17 cellular contexts compared by ENCODE assay signal in the genomic region with DNA sequence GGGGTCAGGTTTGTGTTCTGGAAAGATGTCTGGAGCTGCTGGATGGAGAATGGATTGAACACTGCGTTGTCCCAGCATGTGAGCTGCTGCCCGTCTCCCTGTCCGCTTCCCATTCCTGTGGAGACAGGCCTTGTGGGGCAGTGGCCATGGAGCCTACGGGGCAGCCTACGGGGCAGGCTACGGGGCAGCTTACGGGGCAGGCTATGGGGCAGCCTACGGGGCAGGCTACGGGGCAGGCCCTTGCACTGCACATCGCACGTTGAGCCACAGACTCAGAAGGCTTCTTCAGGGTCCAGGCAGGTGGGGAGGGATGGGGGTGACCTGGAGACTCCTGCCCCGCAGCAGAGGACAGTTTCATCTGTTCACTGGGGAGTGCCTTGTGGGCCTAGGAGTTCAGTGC. TPM values are rescaled to one million over a fixed set of nuclear protein-coding genes. Genes with fewer than 3 reads are reported as not detected.
DNase-seq lines count a peak whose midpoint lies in the region; ATAC-seq and TF ChIP-seq lines count a peak whose summit lies in the region.
"Had no signal": no experiment of that assay in that cellular context is flagged by ENCODE, and none has a peak within 500 bp of the region (broad histone marks: within the 10 kb centered on the region; RNA-seq: fewer than 3 reads in every experiment).

No MANE protein-coding gene starts in this region.

- no peak overlapping the region for H3K27ac ChIP-seq in GM23338 (ENCODE audit: low read depth)
- no peak overlapping the region for H3K27ac ChIP-seq in osteoblast (ENCODE audit: low read depth, low read length)

- no peaks in the 10 kb centered on the region for H3K4me1 Mint-ChIP-seq in GM23338
- H3K4me1 Mint-ChIP-seq in glutamatergic neuron (ENCODE audit: low read depth, unreplicated experiment) = no peaks in the 10 kb centered on the region

- no peak overlapping the region for H3K4me3 Mint-ChIP-seq in GM23338
- no peak overlapping the region for H3K4me3 Mint-ChIP-seq in glutamatergic neuron (ENCODE audit: unreplicated experiment)
- H3K4me3 Mint-ChIP-seq: CD4-positive, alpha-beta T cell had no signal

- no peak overlapping the region for H3K4me2 ChIP-seq in GM23338
- no peak overlapping the region for H3K4me2 ChIP-seq in osteoblast (ENCODE audit: insufficient read depth, low read length)

- no peak for DNase-seq in GM23338 (ENCODE audit: low spot score)
- peak; percentile 58 for DNase-seq in H7
- no peak for DNase-seq in glutamatergic neuron
- peak; percentile 36 for DNase-seq in osteoblast (ENCODE audit: insufficient read length, low spot score, missing footprints)
- DNase-seq in OCI-M1 (lab: John Stamatoyannopoulos, UW) = no peak
- DNase-seq: ACHN; BE2C; C1 segment of cervical spinal cord; Caco-2; CD4-positive, alpha-beta T cell; DMS79; GDM1 had no signal

- no peak for TF ChIP-seq CTCF in GM23338 (conservative IDR thresholded peaks at IDR 0.05; ENCODE audit: low read depth in 2 of 2)
- no peak for TF ChIP-seq CTCF in glutamatergic neuron (IDR thresholded peaks at IDR 0.05; ENCODE audit: partially characterized antibody, unreplicated experiment)
- no peak for TF ChIP-seq CTCF in osteoblast (IDR thresholded peaks at IDR 0.05; ENCODE audit: extremely low read depth, low read depth, low read length)

- no peaks in the 10 kb centered on the region for H3K9me2 ChIP-seq in GM23338 (ENCODE audit: insufficient read depth)

- H3K4me1 ChIP-seq in GM23338 (ENCODE audit: insufficient read depth) (no peaks in the 10 kb centered on the region), osteoblast (ENCODE audit: insufficient read depth, low read length) (no peaks in the 10 kb centered on the region)
- H3K4me1 ChIP-seq: BE2C, Caco-2, HAP-1 had no signal

- H3F3A ChIP-seq in GM23338 (replicated peaks; ENCODE audit: low read depth) = no peaks in the 10 kb centered on the region

- H3K36me3 Mint-ChIP-seq in GM23338 (ENCODE audit: low read depth) (peaks cover 36% of the 10 kb centered on the region), glutamatergic neuron (ENCODE audit: unreplicated experiment) (peaks cover 10% of the 10 kb centered on the region)

- H3K9me3 ChIP-seq in osteoblast (ENCODE audit: low read depth, low read length) = no peaks in the 10 kb centered on the region
- H3K9me3 ChIP-seq: BE2C, Caco-2, HAP-1 had no signal

- H3K27me3 ChIP-seq in GM23338 (ENCODE audit: insufficient read depth) = no peaks in the 10 kb centered on the region
- H3K27me3 ChIP-seq in H7 (ENCODE audit: control insufficient read depth, insufficient read depth, low read length) = no peaks in the 10 kb centered on the region
- no peaks in the 10 kb centered on the region for H3K27me3 ChIP-seq in osteoblast (ENCODE audit: insufficient read depth, low read length)
- H3K27me3 ChIP-seq: BE2C had no signal

- peaks cover 3% of the 10 kb centered on the region; the same call in 1 of the 2 replicates for H4K20me1 ChIP-seq in GM23338 (replicated peaks; ENCODE audit: insufficient read depth)
- peaks cover 19% of the 10 kb centered on the region for H4K20me1 ChIP-seq in osteoblast (ENCODE audit: insufficient read depth, low read length)

- peaks cover 4% of the 10 kb centered on the region for H3K27me3 Mint-ChIP-seq in GM23338 (ENCODE audit: insufficient read depth, low read depth, poor library complexity)
- H3K27me3 Mint-ChIP-seq in glutamatergic neuron (ENCODE audit: unreplicated experiment) = peaks cover 18% of the 10 kb centered on the region
- H3K27me3 Mint-ChIP-seq: CD4-positive, alpha-beta T cell had no signal

- H3K4me3 ChIP-seq in GM23338 = no peak overlapping the region
- H3K4me3 ChIP-seq in H7 (ENCODE audit: insufficient read depth, low read depth, low read length) = no peak overlapping the region
- H3K4me3 ChIP-seq in osteoblast (ENCODE audit: insufficient read depth, low read length) = no peak overlapping the region
- H3K4me3 ChIP-seq: HAP-1 had no signal

- H3K27ac Mint-ChIP-seq in GM23338 = 0 out of 2 replicates have a peak overlapping the region, but pooled peaks have one; percentile 21
- H3K27ac Mint-ChIP-seq in glutamatergic neuron (ENCODE audit: unreplicated experiment) = peak overlapping the region; percentile 17
- H3K27ac Mint-ChIP-seq: CD4-positive, alpha-beta T cell had no signal

- ATAC-seq in GM23338 = 0 out of 3 replicates have a peak, but pooled peaks have one; percentile 19
- no peak for ATAC-seq in GM21360 (IDR thresholded peaks at IDR 0.05; ENCODE audit: unreplicated experiment)
- no peak for ATAC-seq in GM18520 (IDR thresholded peaks at IDR 0.05; ENCODE audit: unreplicated experiment)

- H2AFZ ChIP-seq in GM23338 (no peak overlapping the region), osteoblast (ENCODE audit: low read length) (no peak overlapping the region)

- no peaks in the 10 kb centered on the region; the same call in 1 of the 2 replicates for H3K79me2 ChIP-seq in GM23338 (replicated peaks; ENCODE audit: insufficient read depth)
- no peaks in the 10 kb centered on the region for H3K79me2 ChIP-seq in osteoblast (ENCODE audit: insufficient read depth, low read length)

- H3K36me3 ChIP-seq in GM23338 (ENCODE audit: insufficient read depth) (no peaks in the 10 kb centered on the region), H7 (replicated peaks; ENCODE audit: control insufficient read depth, insufficient read depth, low read length) (peaks cover 5% of the 10 kb centered on the region), osteoblast (ENCODE audit: insufficient read depth, low read length) (peaks cover 9% of the 10 kb centered on the region)

- no peaks in the 10 kb centered on the region; the same call in 2 of the 3 replicates for H3K9me3 Mint-ChIP-seq in GM23338
- peaks cover 20% of the 10 kb centered on the region for H3K9me3 Mint-ChIP-seq in glutamatergic neuron (ENCODE audit: unreplicated experiment)
- H3K9me3 Mint-ChIP-seq: CD4-positive, alpha-beta T cell had no signal

TF ChIP-seq in GM23338, 12 proteins besides CTCF, POLR2A, EP300 and RAD21 (continues in another document):
- no peak for TF ChIP-seq EZH2phosphoT487 (IDR thresholded peaks at IDR 0.05; ENCODE audit: unreplicated experiment)
- TF ChIP-seq, protein P1, sequence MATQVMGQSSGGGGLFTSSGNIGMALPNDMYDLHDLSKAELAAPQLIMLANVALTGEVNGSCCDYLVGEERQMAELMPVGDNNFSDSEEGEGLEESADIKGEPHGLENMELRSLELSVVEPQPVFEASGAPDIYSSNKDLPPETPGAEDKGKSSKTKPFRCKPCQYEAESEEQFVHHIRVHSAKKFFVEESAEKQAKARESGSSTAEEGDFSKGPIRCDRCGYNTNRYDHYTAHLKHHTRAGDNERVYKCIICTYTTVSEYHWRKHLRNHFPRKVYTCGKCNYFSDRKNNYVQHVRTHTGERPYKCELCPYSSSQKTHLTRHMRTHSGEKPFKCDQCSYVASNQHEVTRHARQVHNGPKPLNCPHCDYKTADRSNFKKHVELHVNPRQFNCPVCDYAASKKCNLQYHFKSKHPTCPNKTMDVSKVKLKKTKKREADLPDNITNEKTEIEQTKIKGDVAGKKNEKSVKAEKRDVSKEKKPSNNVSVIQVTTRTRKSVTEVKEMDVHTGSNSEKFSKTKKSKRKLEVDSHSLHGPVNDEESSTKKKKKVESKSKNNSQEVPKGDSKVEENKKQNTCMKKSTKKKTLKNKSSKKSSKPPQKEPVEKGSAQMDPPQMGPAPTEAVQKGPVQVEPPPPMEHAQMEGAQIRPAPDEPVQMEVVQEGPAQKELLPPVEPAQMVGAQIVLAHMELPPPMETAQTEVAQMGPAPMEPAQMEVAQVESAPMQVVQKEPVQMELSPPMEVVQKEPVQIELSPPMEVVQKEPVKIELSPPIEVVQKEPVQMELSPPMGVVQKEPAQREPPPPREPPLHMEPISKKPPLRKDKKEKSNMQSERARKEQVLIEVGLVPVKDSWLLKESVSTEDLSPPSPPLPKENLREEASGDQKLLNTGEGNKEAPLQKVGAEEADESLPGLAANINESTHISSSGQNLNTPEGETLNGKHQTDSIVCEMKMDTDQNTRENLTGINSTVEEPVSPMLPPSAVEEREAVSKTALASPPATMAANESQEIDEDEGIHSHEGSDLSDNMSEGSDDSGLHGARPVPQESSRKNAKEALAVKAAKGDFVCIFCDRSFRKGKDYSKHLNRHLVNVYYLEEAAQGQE (IDR thresholded peaks at IDR 0.05; ENCODE audit: unreplicated experiment) = no peak

RNA-seq across cellular contexts. Expression of gene DBNDD1, which starts 9.7 kb away (rescaled TPM):
- total RNA-seq in GM23338 (2014; rRNA removed; shearing (Covaris generic)) = 69.2 and 90.8 TPM in 2 replicates
- polyA plus RNA-seq in GM23338 (2016; fragmentation: Nextera tagmentation; extraction: Ambion mirVana) = 62.5 and 63.3 TPM in 2 replicates
- 59.7 and 71.4 TPM in 2 replicates for total RNA-seq in H7 (2014; rRNA removed; shearing (Covaris generic))
- total RNA-seq in glutamatergic neuron (ENCODE audit: unreplicated experiment) (77.8 TPM), osteoblast (0.29 and 1.1 TPM in 2 replicates)

RNA-seq across cellular contexts. Expression of gene PRDM7, which starts 48.1 kb away (rescaled TPM):
- not detected in 2 replicates for total RNA-seq in GM23338 (2014; rRNA removed; shearing (Covaris generic))
- polyA plus RNA-seq in GM23338 (2016; fragmentation: Nextera tagmentation; extraction: Ambion mirVana) = 0.08 TPM in 1 of 2 replicates, not detected in the other
- total RNA-seq in H7 (2014; rRNA removed; shearing (Covaris generic)) = not detected in 2 replicates
- total RNA-seq in glutamatergic neuron (ENCODE audit: unreplicated experiment) (not detected), osteoblast (not detected in 2 replicates)
- total RNA-seq: Caco-2; CD4-positive, alpha-beta T cell; Daoy; H1 had no signal

Comparison
In these comparisons a context has a peak if more than half of its experiments do, and no peak if none do; other contexts are left out.
1. DNase-seq: peak in H7 (single experiment) and osteoblast (single experiment); none in GM23338 (single experiment), glutamatergic neuron (single experiment) and OCI-M1 (single experiment).
2. RNA of gene DBNDD1, which starts 9.7 kb away (total RNA-seq): 69.2 to 90.8 TPM in GM23338, 77.8 TPM in glutamatergic neuron (single experiment) and 59.7 to 71.4 TPM in H7; 0.29 to 1.1 TPM in osteoblast; every median in the first group is over 10 times any median in the second.